33 cellular contexts compared by ENCODE assay signal in the genomic region with DNA sequence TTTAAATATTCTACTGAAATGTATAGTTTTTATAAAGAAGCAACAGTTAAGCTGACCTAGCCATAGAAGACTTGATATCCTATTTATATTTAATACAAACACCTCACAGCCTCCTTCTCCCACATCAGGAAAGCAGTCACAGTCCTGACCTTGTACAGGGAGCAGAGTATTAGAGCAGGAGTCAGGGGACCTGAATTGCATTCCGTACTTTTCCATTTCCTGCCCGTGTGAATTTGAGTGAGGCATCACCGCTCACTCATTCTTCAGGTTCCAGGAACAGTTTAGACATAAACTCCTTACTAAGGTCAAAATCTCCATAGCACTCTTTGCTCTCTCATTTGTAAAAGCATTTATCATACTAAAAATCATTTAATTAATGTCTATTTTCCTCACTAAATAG.
"Had no signal": no experiment of that assay in that cellular context is flagged by ENCODE, and none has a peak within 500 bp of the region (broad histone marks: within the 10 kb centered on the region; RNA-seq: fewer than 3 reads in every experiment).

No MANE protein-coding gene starts in this region.

- H3K4me1 ChIP-seq: body of pancreas, left ventricle myocardium inferior, sigmoid colon, testis, transverse colon had no signal

- H3K4me1 Mint-ChIP-seq: naive B cell had no signal

- H3K4me3 Mint-ChIP-seq: activated naive CD8-positive, alpha-beta T cell; naive B cell; nephron progenitor cell had no signal

- FAIRE-seq: colon, endometrium, frontal cortex, keratinocyte, small intestine, TTC549 had no signal

- H3K4me3 ChIP-seq: body of pancreas, left ventricle myocardium inferior, lung, sigmoid colon, testis, transverse colon had no signal

- H3K9me3 ChIP-seq: body of pancreas, left ventricle myocardium inferior, neutrophil, sigmoid colon, testis, transverse colon had no signal

- H3K27ac ChIP-seq: body of pancreas, epithelial cell of prostate, left ventricle myocardium inferior, neutrophil, sigmoid colon, testis, transverse colon, VCaP had no signal

- H3K27ac Mint-ChIP-seq: activated naive CD8-positive, alpha-beta T cell; naive B cell; nephron progenitor cell; progenitor cell of endocrine pancreas had no signal

- H3K27me3 ChIP-seq: body of pancreas, neutrophil, sigmoid colon, testis, transverse colon had no signal

- H3K36me3 Mint-ChIP-seq: activated naive CD8-positive, alpha-beta T cell; naive B cell had no signal

- H3K36me3 ChIP-seq: left ventricle myocardium inferior, neutrophil, sigmoid colon, transverse colon had no signal

- ATAC-seq: activated CD4-positive, CD25-positive, alpha-beta regulatory T cell treated with anti-CD3 and anti-CD28 coated beads, Interleukin-2, amount 50 U/mL, for 24 hours; body of pancreas had no signal

- H3K27me3 Mint-ChIP-seq: activated naive CD8-positive, alpha-beta T cell; naive B cell; progenitor cell of endocrine pancreas had no signal

- DNase-seq: activated CD4-positive, alpha-beta T cell treated with anti-CD3 and anti-CD28 coated beads for 48 hours; activated CD4-positive, alpha-beta T cell treated with anti-CD3 and anti-CD28 coated beads, Interleukin-2, amount 50 U/mL, for 48 hours; activated CD8-positive, alpha-beta memory T cell treated with anti-CD3 and anti-CD28 coated beads for 24 hours; activated effector memory CD4-positive, alpha-beta T cell treated with Interleukin-2 at 50 U/mL for 16 hours; activated naive CD4-positive, alpha-beta T cell treated with Interleukin-2 at 50 U/mL for 16 hours; anterior cingulate cortex; body of pancreas; dermis blood vessel endothelial cell; effector CD8-positive, alpha-beta T cell; left ventricle myocardium inferior; naive B cell; nephron progenitor cell; retina; sigmoid colon; small intestine; stimulated activated CD4-positive, alpha-beta T cell treated with anti-CD3 and anti-CD28 coated beads, Interleukin-1b, Interleukin-23, amount 100 ng/mL, for 48 hours; stimulated activated CD4-positive, alpha-beta T cell treated with anti-CD3 and anti-CD28 coated beads, Interleukin-4, amount 100 ng/mL, for 4 hours; stimulated activated CD8-positive, alpha-beta memory T cell treated with anti-CD3 and anti-CD28 coated beads, Interleukin-4, amount 100 ng/mL, for 48 hours; stimulated activated naive CD4-positive, alpha-beta T cell treated with Interleukin-2 at 50 U/mL for 16 hours; testis; transverse colon had no signal
